ENCODE assay signal across 23 cellular contexts in the genomic region with DNA sequence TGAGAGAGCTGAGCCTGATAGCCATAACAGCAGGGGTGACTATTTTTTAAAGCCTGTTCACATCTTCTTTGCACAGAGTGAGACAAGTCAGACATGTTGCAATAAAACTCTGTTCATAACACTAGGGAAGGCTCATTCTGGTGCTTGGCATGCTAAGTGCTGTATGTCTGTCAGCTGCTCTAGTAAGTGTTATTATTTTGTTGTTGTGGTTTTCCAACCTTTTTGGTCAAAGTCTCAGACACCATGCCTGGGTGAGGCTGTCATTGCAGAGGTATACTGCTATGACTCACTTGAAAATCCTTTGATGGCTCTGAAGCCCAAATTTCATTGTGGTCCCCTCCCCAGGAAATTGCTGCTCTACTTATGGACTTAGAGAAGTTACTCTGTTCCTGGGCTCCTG.
"Had no signal": no experiment of that assay in that cellular context is flagged by ENCODE, and none has a peak within 500 bp of the region (broad histone marks: within the 10 kb centered on the region; RNA-seq: fewer than 3 reads in every experiment).

No MANE protein-coding gene starts in this region.

- DNase-seq: effector CD4-positive, alpha-beta T cell; endodermal cell; erythroblast; foreskin melanocyte; head of caudate nucleus; kidney; left cardiac atrium; left ventricle myocardium superior; mesenchymal stem cell; midbrain; naive B cell; occipital lobe; pancreas; right cardiac atrium; stimulated activated CD4-positive, alpha-beta T cell treated with anti-CD3 and anti-CD28 coated beads, Interleukin-15, amount 100 ng/mL, for 24 hours; stimulated activated CD4-positive, alpha-beta T cell treated with anti-CD3 and anti-CD28 coated beads, Interleukin-1b, Interleukin-23, amount 100 ng/mL, for 48 hours; stimulated activated CD4-positive, alpha-beta T cell treated with anti-CD3 and anti-CD28 coated beads, Interleukin-4, amount 100 ng/mL, for 24 hours; stimulated activated naive B cell treated with anti-CD40 and anti-IgM and Interleukin-4, amounts not matched to agents 10 μg/mL and 1 μg/mL and 100 μg/mL, for 72 hours; upper lobe of right lung had no signal

- FAIRE-seq: endothelial cell of umbilical vein, kidney, pancreas had no signal

- H3K9me3 ChIP-seq: pancreas, upper lobe of right lung had no signal

- H3K4me3 ChIP-seq: coronary artery, hepatocyte, lung, pancreas, upper lobe of right lung had no signal

- H3K27me3 ChIP-seq: hepatocyte, pancreas, upper lobe of right lung had no signal

- H3K27ac ChIP-seq: coronary artery, hepatocyte, pancreas, upper lobe of right lung had no signal

- H3K4me2 ChIP-seq: hepatocyte had no signal

- H3K4me1 ChIP-seq: pancreas, upper lobe of right lung had no signal

- H2AFZ ChIP-seq: hepatocyte had no signal

- H3K79me2 ChIP-seq: hepatocyte had no signal

- ATAC-seq: left cardiac atrium; left ventricle myocardium superior; right cardiac atrium; stimulated activated naive B cell treated with anti-CD40 and anti-IgM and Interleukin-4, amounts not matched to agents 10 μg/mL and 1 μg/mL and 100 μg/mL, for 72 hours; upper lobe of right lung had no signal

- H3K36me3 ChIP-seq: pancreas, upper lobe of right lung had no signal
